ENCODE assay signal across 1 cellular context in genomic region chr17:33562792-33563191, GRCh38.
TF ChIP-seq lines count a peak whose summit lies in the region.

No MANE protein-coding gene starts in this region.

TF ChIP-seq in H1, 55 proteins besides CTCF, POLR2A, EP300 and RAD21 (continued from another document):
- no peak for TF ChIP-seq CHD7 (IDR thresholded peaks at IDR 0.05; ENCODE audit: insufficient replicate concordance, low read length)
